Comparison of ENCODE assay signal across 12 cellular contexts in genomic region chr14:92546347-92547053, GRCh38. TPM values are rescaled to one million over a fixed set of nuclear protein-coding genes. Genes with fewer than 3 reads are reported as not detected.
DNase-seq lines count a peak whose midpoint lies in the region; ATAC-seq and TF ChIP-seq lines count a peak whose summit lies in the region.
"Had no signal": no experiment of that assay in that cellular context is flagged by ENCODE, and none has a peak within 500 bp of the region (broad histone marks: within the 10 kb centered on the region; RNA-seq: fewer than 3 reads in every experiment).

No MANE protein-coding gene starts in this region.

- POLR2A ChIA-PET in WTC11 (lab: Charles Lee): no interaction called here
- POLR2A ChIA-PET in naive thymus-derived CD4-positive, alpha-beta T cell (lab: Charles Lee): interaction anchor here (0.8 to 2.2 kb wide), 3 partner anchors 10 to 106 kb away, joined by 3 to 10 read pairs (median 5); no protein-coding TSS in a partner anchor

- H3K4me1 Mint-ChIP-seq in WTC11: no peaks in the 10 kb centered on the region
- peaks cover 19 to 54% (median 32%) of the 10 kb centered on the region in 7 donors for H3K4me1 Mint-ChIP-seq in naive thymus-derived CD4-positive, alpha-beta T cell

- H3K27ac ChIP-seq in naive thymus-derived CD4-positive, alpha-beta T cell (ENCODE audit: low read depth, low read length): no peak overlapping the region
- H3K27ac ChIP-seq: breast epithelium had no signal

- H3K9me3 Mint-ChIP-seq in WTC11: no peaks in the 10 kb centered on the region
- H3K9me3 Mint-ChIP-seq in naive thymus-derived CD4-positive, alpha-beta T cell: peaks cover 0 to 11% (median 0%) of the 10 kb centered on the region in 11 donors

- DNase-seq in DMS153 (lab: John Stamatoyannopoulos, UW) (peak; percentile 85), HFF-Myc (ENCODE audit: extremely low read depth, low read depth) (peak; percentile 22), WTC11 (ENCODE audit: low spot score) (no peak), NCI-H2227 (lab: John Stamatoyannopoulos, UW; ENCODE audit: unreplicated experiment) (no peak)
- no peak for DNase-seq in naive thymus-derived CD4-positive, alpha-beta T cell
- DNase-seq in stimulated activated naive CD8-positive, alpha-beta T cell treated with anti-CD3 and anti-CD28 coated beads, Interleukin-15, Interleukin-2, amounts not matched to agents 100 U/mL and 50 U/mL, for 24 hours: no peak
- DNase-seq: left lung, NCI-H345 had no signal

- no peaks in the 10 kb centered on the region for H3K27me3 ChIP-seq in naive thymus-derived CD4-positive, alpha-beta T cell (ENCODE audit: control insufficient read depth in 2 of 2, insufficient read depth in 2 of 2, low read length in 2 of 2)
- H3K27me3 ChIP-seq: breast epithelium, left lung had no signal

- intact Hi-C loops in naive thymus-derived CD4-positive, alpha-beta T cell (cut with micrococcal nuclease): loop anchor here in 1 of 2 donors (5.0 kb wide), 2 partner anchors 34 to 41 kb away; partner anchors contain the start of gene RIN3

- TF ChIP-seq CTCF in HFF-Myc (IDR thresholded peaks at IDR 0.05; ENCODE audit: low read depth, low read length, missing control alignments) (no peak), WTC11 (IDR thresholded peaks at IDR 0.05) (no peak)

- ATAC-seq in WTC11 (no peak), GM18873 (IDR thresholded peaks at IDR 0.05; ENCODE audit: low FRiP score, unreplicated experiment) (no peak)
- ATAC-seq in naive thymus-derived CD4-positive, alpha-beta T cell: no peak
- ATAC-seq in stimulated activated naive CD8-positive, alpha-beta T cell treated with anti-CD3 and anti-CD28 coated beads, Interleukin-15, Interleukin-2, amounts not matched to agents 100 U/mL and 50 U/mL, for 24 hours: no peak
- ATAC-seq: esophagus mucosa, left lung, sciatic nerve had no signal

- H3K36me3 ChIP-seq in naive thymus-derived CD4-positive, alpha-beta T cell (ENCODE audit: control insufficient read depth in 2 of 3, insufficient read depth in 3 of 3, low read length in 3 of 3): no peaks in the 10 kb centered on the region
- H3K36me3 ChIP-seq: breast epithelium, left lung had no signal

- no peaks in the 10 kb centered on the region for H3K9me3 ChIP-seq in naive thymus-derived CD4-positive, alpha-beta T cell (ENCODE audit: control insufficient read depth in 2 of 3, low read length in 3 of 3)
- H3K9me3 ChIP-seq: breast epithelium, left lung had no signal

- CTCF ChIA-PET in WTC11 (lab: Charles Lee): no interaction called here
- CTCF ChIA-PET in naive thymus-derived CD4-positive, alpha-beta T cell (lab: Charles Lee): interaction anchor here (0.6 kb wide), 1 partner anchor 137 kb away, joined by 3 read pairs; no protein-coding TSS in a partner anchor

- no peak overlapping the region for H3K4me3 ChIP-seq in HFF-Myc (replicated peaks; ENCODE audit: low read depth, low read length)
- no peak overlapping the region for H3K4me3 ChIP-seq in naive thymus-derived CD4-positive, alpha-beta T cell (ENCODE audit: low read length)
- H3K4me3 ChIP-seq: breast epithelium, left lung had no signal

- H3K4me3 Mint-ChIP-seq in WTC11: no peak overlapping the region
- H3K4me3 Mint-ChIP-seq in naive thymus-derived CD4-positive, alpha-beta T cell: no peak overlapping the region

- H3K27ac Mint-ChIP-seq in WTC11: no peak overlapping the region
- peak overlapping the region in 6 of 9 donors; percentile 33 to 92 (median 60) for H3K27ac Mint-ChIP-seq in naive thymus-derived CD4-positive, alpha-beta T cell

- no peaks in the 10 kb centered on the region for H3K27me3 Mint-ChIP-seq in WTC11 (ENCODE audit: low read depth)
- peaks cover 0 to 6% (median 0%) of the 10 kb centered on the region in 5 donors for H3K27me3 Mint-ChIP-seq in naive thymus-derived CD4-positive, alpha-beta T cell

- peaks cover 6 to 8% of the 10 kb centered on the region in 2 donors for H3K4me1 ChIP-seq in naive thymus-derived CD4-positive, alpha-beta T cell (ENCODE audit: control insufficient read depth in 2 of 2, insufficient read depth in 2 of 2, low read length in 2 of 2)

- no peaks in the 10 kb centered on the region for H3K36me3 Mint-ChIP-seq in WTC11
- no peaks in the 10 kb centered on the region for H3K36me3 Mint-ChIP-seq in naive thymus-derived CD4-positive, alpha-beta T cell

TF ChIP-seq in WTC11, 78 proteins besides CTCF, POLR2A, EP300 and RAD21:
- TF ChIP-seq HMGA2 (CRISPR knock-in tag; IDR thresholded peaks at IDR 0.05): peak; percentile 98
- no peak for TF ChIP-seq PRRX2 (CRISPR knock-in tag; IDR thresholded peaks at IDR 0.05)
TF ChIP-seq in WTC11: peak in this region for 1.

RNA-seq across cellular contexts. Expression of gene RIN3, which starts 32.9 kb away (rescaled TPM):
- 2.7 to 3.3 TPM (median 3.0 TPM) in 3 replicates for total RNA-seq in WTC11 (2021)
- total RNA-seq in naive thymus-derived CD4-positive, alpha-beta T cell: 100 to 1,000 TPM in 4 of 5 experiments, 10 to 100 TPM in 1; 45.4 to 182 (median 132) TPM
- 10 to 100 TPM; 27.2 to 51.2 TPM for polyA plus RNA-seq in naive thymus-derived CD4-positive, alpha-beta T cell

Comparison
In these comparisons a context has a peak if more than half of its experiments do, and no peak if none do; other contexts are left out.
1. DNase-seq: peak in DMS153 (single experiment) and HFF-Myc (single experiment); none in WTC11 (single experiment), naive thymus-derived CD4-positive, alpha-beta T cell (0 of 9), NCI-H2227 (single experiment) and stimulated activated naive CD8-positive, alpha-beta T cell treated with anti-CD3 and anti-CD28 coated beads, Interleukin-15, Interleukin-2, amounts not matched to agents 100 U/mL and 50 U/mL, for 24 hours (single experiment).
2. RNA of gene RIN3, which starts 32.9 kb away (total RNA-seq): 45.4 to 182 TPM in naive thymus-derived CD4-positive, alpha-beta T cell; 2.7 to 3.3 TPM in WTC11; every median in the first group is over 10 times any median in the second.